28 cellular contexts compared by ENCODE assay signal in the genomic region with DNA sequence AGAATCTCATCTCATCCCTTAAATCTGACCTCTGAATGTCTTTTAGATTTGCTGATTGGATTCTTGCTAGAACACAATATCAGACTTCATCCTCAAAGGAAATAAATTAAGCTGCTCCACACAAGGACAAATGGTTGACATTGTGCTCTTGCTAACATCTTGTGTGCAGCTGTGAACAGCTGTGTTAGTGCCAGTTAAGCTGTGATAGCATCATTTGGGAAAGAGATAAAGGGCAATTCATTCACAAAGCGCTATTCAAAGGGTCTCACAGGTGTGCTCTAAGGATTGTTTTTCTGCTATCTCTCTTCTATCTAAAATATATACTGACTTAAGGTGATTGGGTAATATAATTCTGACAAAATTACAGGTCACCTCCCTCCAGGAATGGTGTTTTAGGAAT.
"Had no signal": no experiment of that assay in that cellular context is flagged by ENCODE, and none has a peak within 500 bp of the region (broad histone marks: within the 10 kb centered on the region; RNA-seq: fewer than 3 reads in every experiment).

No MANE protein-coding gene starts in this region.

- H3K27ac ChIP-seq: brain microvascular endothelial cell, esophagus muscularis mucosa, foreskin keratinocyte, gastrocnemius medialis, heart right ventricle, WERI-Rb-1 had no signal

- DNase-seq: activated B cell treated with CpG ODN at 0.5 μM for 24 hours; activated CD4-positive, alpha-beta T cell treated with anti-CD3 and anti-CD28 coated beads for 48 hours; activated CD4-positive, alpha-beta T cell treated with anti-CD3 and anti-CD28 coated beads, Interleukin-2, amount 50 U/mL, for 1 hour; activated CD4-positive, alpha-beta T cell treated with anti-CD3 and anti-CD28 coated beads, Interleukin-2, amount 50 U/mL, for 48 hours; activated CD8-positive, alpha-beta memory T cell treated with anti-CD3 and anti-CD28 coated beads for 24 hours; activated CD8-positive, alpha-beta T cell treated with anti-CD3 and anti-CD28 coated beads for 36 hours; activated effector memory CD4-positive, alpha-beta T cell treated with Interleukin-2 at 50 U/mL for 16 hours; activated gamma-delta T cell treated with Interleukin-2 at 50 U/mL for 16 hours; activated naive CD4-positive, alpha-beta T cell treated with anti-CD3 and anti-CD28 coated beads, Interleukin-2, amount 50 U/mL, for 16 hours; activated naive CD4-positive, alpha-beta T cell treated with Interleukin-2 at 50 U/mL for 16 hours; activated T-cell treated with anti-CD3 and anti-CD28 coated beads, Interleukin-2, amount 50 U/mL, for 4 hours; amniotic stem cell; brain microvascular endothelial cell; cortex of kidney; dermis blood vessel endothelial cell; effector CD4-positive, alpha-beta T cell; effector memory CD8-positive, alpha-beta T cell; erythroblast; foreskin keratinocyte; gastrocnemius medialis; glutamatergic neuron; heart right ventricle; T-helper 17 cell; T1000; WERI-Rb-1 had no signal

- H3K27me3 ChIP-seq: brain microvascular endothelial cell, esophagus muscularis mucosa, foreskin keratinocyte, gastrocnemius medialis, heart right ventricle had no signal

- ATAC-seq: activated CD4-positive, CD25-positive, alpha-beta regulatory T cell treated with anti-CD3 and anti-CD28 coated beads, Interleukin-2, amount 50 U/mL, for 24 hours; activated CD8-positive, alpha-beta T cell treated with anti-CD3 and anti-CD28 coated beads for 36 hours; activated T-cell treated with anti-CD3 and anti-CD28 coated beads, Interleukin-2, amount 50 U/mL, for 4 hours; activated T-helper 17 cell treated with anti-CD3 and anti-CD28 coated beads, Interleukin-2, amount 50 U/mL, for 72 hours; effector memory CD8-positive, alpha-beta T cell; foreskin keratinocyte; T-helper 17 cell had no signal

- H3K9me3 ChIP-seq: gastrocnemius medialis had no signal

- H3K4me3 ChIP-seq: esophagus muscularis mucosa, gastrocnemius medialis, heart right ventricle had no signal

- H3K36me3 ChIP-seq: brain microvascular endothelial cell, gastrocnemius medialis, WERI-Rb-1 had no signal

- H3K4me1 ChIP-seq: foreskin keratinocyte had no signal
